Comparison of ENCODE assay signal across 10 cellular contexts in the genomic region with DNA sequence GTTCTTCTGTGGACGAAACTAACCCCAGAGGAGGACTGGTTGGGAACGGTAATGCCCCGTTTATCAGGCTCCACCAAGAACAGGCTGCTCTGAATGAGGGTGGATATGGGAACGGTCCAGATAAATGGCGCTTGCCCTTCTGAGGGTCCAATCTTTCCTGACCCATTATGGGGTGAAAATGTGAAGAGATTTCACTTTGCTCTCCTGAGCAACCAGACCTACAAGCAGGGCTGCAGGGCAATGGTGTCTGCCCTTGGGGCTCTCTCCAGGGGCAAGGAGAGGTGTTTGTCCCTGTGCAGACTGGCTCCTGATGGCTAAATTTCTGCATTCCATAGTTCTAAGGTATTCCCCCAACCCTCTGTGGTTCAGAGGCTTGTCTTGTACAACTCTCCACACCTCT. TPM values are rescaled to one million over a fixed set of nuclear protein-coding genes. Genes with fewer than 3 reads are reported as not detected.
DNase-seq lines count a peak whose midpoint lies in the region; ATAC-seq, FAIRE-seq and TF ChIP-seq lines count a peak whose summit lies in the region.
"Had no signal": no experiment of that assay in that cellular context is flagged by ENCODE, and none has a peak within 500 bp of the region (broad histone marks: within the 10 kb centered on the region; RNA-seq: fewer than 3 reads in every experiment).

No MANE protein-coding gene starts in this region.

- WGBS in endodermal cell (ENCODE audit: insufficient coverage in 1 of 2, insufficient read length in 1 of 2), 2 experiments: 91 to 100% methylated on average over 5 of the region's 5 CpGs

- H3K4me1 ChIP-seq in PC-9 (replicated peaks; ENCODE audit: insufficient read depth) (peaks cover 76% of the 10 kb centered on the region), endodermal cell (ENCODE audit: control insufficient read depth, insufficient read depth, low read length) (no peaks in the 10 kb centered on the region)

- H3K27ac ChIP-seq in PC-9 (peak overlapping the region; percentile 69), endodermal cell (ENCODE audit: low read depth, low read length) (no peak overlapping the region)
- H3K27ac ChIP-seq: coronary artery had no signal

- peaks cover 46% of the 10 kb centered on the region for H3K36me3 Mint-ChIP-seq in endodermal cell (ENCODE audit: low read depth)

- no peak overlapping the region for H3K27ac Mint-ChIP-seq in endodermal cell

- H3K9me2 ChIP-seq in PC-9 (ENCODE audit: insufficient read depth): no peaks in the 10 kb centered on the region

- H3K4me3 Mint-ChIP-seq in endodermal cell: no peak overlapping the region

- no peaks in the 10 kb centered on the region for H3K9me3 Mint-ChIP-seq in endodermal cell

- DNase-seq in GM12891 (ENCODE audit: insufficient read length, low spot score) (no peak), PC-9 (no peak), endodermal cell (peak; percentile 38), sciatic nerve (ENCODE audit: low spot score) (peak; percentile 30), RCC 7860 (ENCODE audit: low spot score) (no peak), germinal center (ENCODE audit: low spot score) (no peak)
- DNase-seq: NCI-H748 treated with DMSO at 0.1 percent for 48 hours, SW 1271 had no signal

- H3K9me3 ChIP-seq in PC-9 (ENCODE audit: insufficient read depth, low read depth) (no peaks in the 10 kb centered on the region), endodermal cell (ENCODE audit: control insufficient read depth, low read length) (no peaks in the 10 kb centered on the region)

- peaks cover 71% of the 10 kb centered on the region for H3K79me2 ChIP-seq in PC-9 (ENCODE audit: low read depth)

- H3K27me3 Mint-ChIP-seq in endodermal cell (ENCODE audit: insufficient read depth): no peaks in the 10 kb centered on the region

- no peak overlapping the region for H3K4me3 ChIP-seq in PC-9
- no peak overlapping the region for H3K4me3 ChIP-seq in endodermal cell (ENCODE audit: low read length)
- H3K4me3 ChIP-seq: coronary artery had no signal

- TF ChIP-seq CTCF in PC-9 (conservative IDR thresholded peaks at IDR 0.05) (no peak), endodermal cell (conservative IDR thresholded peaks at IDR 0.05) (no peak)

- FAIRE-seq in GM12891 (lab: Jason Lieb, UNC) (peak; percentile 50), RCC 7860 (lab: Jason Lieb, UNC) (no peak)

- no TSS peak for BruUV-seq in PC-9 (replicated peaks; lab: Mats Ljungman, UMichigan)

- CTCF ChIA-PET in PC-9 (lab: Charles Lee): no interaction called here

- intact Hi-C loops in PC-9 (cut with micrococcal nuclease; ENCODE audit: unreplicated experiment) (no loop called here), sciatic nerve (cut with DNase I) (no loop called here)

- no peak for TF ChIP-seq POLR2A in GM12891 (IDR thresholded peaks at IDR 0.05; ENCODE audit: low read depth, low read length)

- H3K9ac ChIP-seq in endodermal cell (ENCODE audit: extremely low read depth, low read length, poor library complexity, severe bottlenecking): no peak overlapping the region

- POLR2A ChIA-PET in PC-9 (lab: Charles Lee; ENCODE audit: unreplicated experiment): no interaction called here

- peaks cover 67% of the 10 kb centered on the region for H3F3A ChIP-seq in PC-9 (ENCODE audit: insufficient read depth, low read depth)

- no peak overlapping the region for H2AFZ ChIP-seq in PC-9

- H3K4me1 Mint-ChIP-seq in endodermal cell: peaks cover 9% of the 10 kb centered on the region

- no peaks in the 10 kb centered on the region for H3K27me3 ChIP-seq in PC-9 (ENCODE audit: insufficient read depth, low read depth)
- no peaks in the 10 kb centered on the region for H3K27me3 ChIP-seq in endodermal cell (ENCODE audit: control insufficient read depth, insufficient read depth, low read length, poor library complexity, severe bottlenecking)

- ATAC-seq in sciatic nerve: no peak
- ATAC-seq in GM18520 (IDR thresholded peaks at IDR 0.05; ENCODE audit: unreplicated experiment): no peak

- peak overlapping the region; percentile 70 for H3K4me2 ChIP-seq in PC-9

- H4K20me1 ChIP-seq in PC-9 (ENCODE audit: insufficient read depth): no peaks in the 10 kb centered on the region

- H3K36me3 ChIP-seq in PC-9 (ENCODE audit: low read depth) (peaks cover 10% of the 10 kb centered on the region), endodermal cell (ENCODE audit: control insufficient read depth, insufficient read depth, low read length) (peaks cover 20% of the 10 kb centered on the region)

TF ChIP-seq in GM12891, 5 proteins besides CTCF, POLR2A, EP300 and RAD21:
- TF ChIP-seq PAX5 (IDR thresholded peaks at IDR 0.05; ENCODE audit: insufficient read depth, low read length, severe bottlenecking) (no peak), POU2F2 (IDR thresholded peaks at IDR 0.05; ENCODE audit: low read depth, low read length) (no peak), SPI1 (IDR thresholded peaks at IDR 0.05; ENCODE audit: low read depth, low read length) (no peak), POLR2AphosphoS5 (IDR thresholded peaks at IDR 0.05; ENCODE audit: low read depth, low read length) (no peak), TAF1 (IDR thresholded peaks at IDR 0.05; ENCODE audit: low read depth, low read length) (no peak)

RNA-seq across cellular contexts. Expression of a gene that starts 25.1 kb away (rescaled TPM):
- 33.9 TPM for polyA plus RNA-seq in GM12891 (2012; ENCODE audit: low read depth, missing spikeins)
- total RNA-seq in PC-9 (2021) (327 and 337 TPM in 2 replicates), endodermal cell (10 to 100 TPM; 42.5 to 69.7 TPM), sciatic nerve (968 TPM)
- 172 TPM for polyA plus RNA-seq in endodermal cell (2013, experiment 1 of 2)
- polyA plus RNA-seq in endodermal cell (2013, experiment 2 of 2): 136 TPM

Comparison
In these comparisons a context has a peak if more than half of its experiments do, and no peak if none do; other contexts are left out.
1. DNase-seq: peak in endodermal cell (single experiment) and sciatic nerve (single experiment); none in GM12891 (single experiment), PC-9 (0 of 2), RCC 7860 (single experiment) and germinal center (single experiment).